7 cellular contexts compared by ENCODE assay signal in genomic region chr17:21693391-21693796, GRCh38. TPM values are rescaled to one million over a fixed set of nuclear protein-coding genes. Genes with fewer than 3 reads are reported as not detected.
"Had no signal": no experiment of that assay in that cellular context is flagged by ENCODE, and none has a peak within 500 bp of the region (broad histone marks: within the 10 kb centered on the region; RNA-seq: fewer than 3 reads in every experiment).

No MANE protein-coding gene starts in this region.

RNA-seq across cellular contexts. Expression of gene KCNJ18, which starts 1.1 kb away (rescaled TPM):
- total RNA-seq: GM23338, H1, H9, HepG2, HFFc6, HT1080 had no signal
- polyA plus RNA-seq: GM23338, H1, HepG2, IgD-negative memory B cell had no signal
